In genomic region chr14:43894534-43894933, GRCh38 we compare ENCODE assay signal across 10 cellular contexts.
A peak's percentile ranks its signal among the peaks of the same experiment; 100 is the strongest.
DNase-seq lines count a peak whose midpoint lies in the region; ATAC-seq and TF ChIP-seq lines count a peak whose summit lies in the region.
"Had no signal": no experiment of that assay in that cellular context is flagged by ENCODE, and none has a peak within 500 bp of the region (broad histone marks: within the 10 kb centered on the region; RNA-seq: fewer than 3 reads in every experiment).

No MANE protein-coding gene starts in this region.

- H3K4me3 ChIP-seq in body of pancreas: no peak overlapping the region
- no peak overlapping the region for H3K4me3 ChIP-seq in esophagus muscularis mucosa

- POLR2A ChIA-PET in activated CD8-positive, alpha-beta T cell treated with anti-CD3 and anti-CD28 coated beads for 36 hours (lab: Charles Lee): no interaction called here
- POLR2A ChIA-PET in activated CD8-positive, alpha-beta T cell treated with anti-CD3 and anti-CD28 coated beads, Interleukin-2, amount 10 ng/mL, durations not matched to agents 7 days and 5 days (lab: Charles Lee): no interaction called here

- ATAC-seq in activated CD8-positive, alpha-beta T cell treated with anti-CD3 and anti-CD28 coated beads for 36 hours: no peak
- ATAC-seq in activated CD8-positive, alpha-beta T cell treated with anti-CD3 and anti-CD28 coated beads, Interleukin-2, amount 10 ng/mL, durations not matched to agents 7 days and 5 days: no peak
- ATAC-seq in HG03575 (IDR thresholded peaks at IDR 0.05; ENCODE audit: extremely low read depth, insufficient number of reproducible peaks, low FRiP score, unreplicated experiment) (peak; percentile 65), body of pancreas (no peak)
- peak; percentile 39 to 64 for ATAC-seq in stimulated activated naive B cell treated with anti-CD40 and anti-IgM and Interleukin-4, amounts not matched to agents 10 μg/mL and 1 μg/mL and 100 μg/mL, for 72 hours (replicated peaks)

- TF ChIP-seq CTCF in activated CD8-positive, alpha-beta T cell treated with anti-CD3 and anti-CD28 coated beads for 36 hours (IDR thresholded peaks at IDR 0.05): peak; percentile 58
- peak in 6 of 7 experiments; percentile 23 to 48 (median 38) for TF ChIP-seq CTCF in body of pancreas (IDR thresholded peaks at IDR 0.05)
- no peak for TF ChIP-seq CTCF in esophagus muscularis mucosa (IDR thresholded peaks at IDR 0.05)

- CTCF ChIA-PET in activated CD8-positive, alpha-beta T cell treated with anti-CD3 and anti-CD28 coated beads for 36 hours (lab: Charles Lee): interaction anchor here (0.7 kb wide), 1 partner anchor 11 kb away, joined by 3 read pairs; no protein-coding TSS in a partner anchor
- CTCF ChIA-PET in activated CD8-positive, alpha-beta T cell treated with anti-CD3 and anti-CD28 coated beads, Interleukin-2, amount 10 ng/mL, durations not matched to agents 7 days and 5 days (lab: Charles Lee): no interaction called here

- no peaks in the 10 kb centered on the region for H3K27me3 ChIP-seq in body of pancreas
- H3K27me3 ChIP-seq in esophagus muscularis mucosa: no peaks in the 10 kb centered on the region

- H3K36me3 ChIP-seq in body of pancreas (replicated peaks in 1 of 2; ENCODE audit: insufficient read depth in 1 of 2, low read depth in 2 of 2) (no peaks in the 10 kb centered on the region), esophagus muscularis mucosa (no peaks in the 10 kb centered on the region)

- TF ChIP-seq EP300 in esophagus muscularis mucosa (IDR thresholded peaks at IDR 0.05): no peak

- no peaks in the 10 kb centered on the region for H3K27me3 Mint-ChIP-seq in activated CD8-positive, alpha-beta T cell treated with anti-CD3 and anti-CD28 coated beads for 36 hours
- H3K27me3 Mint-ChIP-seq in activated CD8-positive, alpha-beta T cell treated with anti-CD3 and anti-CD28 coated beads, Interleukin-2, amount 10 ng/mL, durations not matched to agents 7 days and 5 days (ENCODE audit: low read depth): no peaks in the 10 kb centered on the region
- H3K27me3 Mint-ChIP-seq in stimulated activated naive B cell treated with anti-CD40 and anti-IgM and Interleukin-4, amounts not matched to agents 10 μg/mL and 1 μg/mL and 100 μg/mL, for 72 hours: no peaks in the 10 kb centered on the region
- H3K27me3 Mint-ChIP-seq: CD8-positive, alpha-beta memory T cell had no signal

- no peak overlapping the region for H3K27ac Mint-ChIP-seq in activated CD8-positive, alpha-beta T cell treated with anti-CD3 and anti-CD28 coated beads for 36 hours
- H3K27ac Mint-ChIP-seq in activated CD8-positive, alpha-beta T cell treated with anti-CD3 and anti-CD28 coated beads, Interleukin-2, amount 10 ng/mL, durations not matched to agents 7 days and 5 days: no peak overlapping the region
- no peak overlapping the region for H3K27ac Mint-ChIP-seq in stimulated activated naive B cell treated with anti-CD40 and anti-IgM and Interleukin-4, amounts not matched to agents 10 μg/mL and 1 μg/mL and 100 μg/mL, for 72 hours
- H3K27ac Mint-ChIP-seq: CD8-positive, alpha-beta memory T cell had no signal

- H3K4me1 ChIP-seq in body of pancreas (no peaks in the 10 kb centered on the region), esophagus muscularis mucosa (no peaks in the 10 kb centered on the region)

- no peaks in the 10 kb centered on the region for H3K36me3 Mint-ChIP-seq in activated CD8-positive, alpha-beta T cell treated with anti-CD3 and anti-CD28 coated beads for 36 hours (ENCODE audit: low read depth)
- no peaks in the 10 kb centered on the region for H3K36me3 Mint-ChIP-seq in activated CD8-positive, alpha-beta T cell treated with anti-CD3 and anti-CD28 coated beads, Interleukin-2, amount 10 ng/mL, durations not matched to agents 7 days and 5 days (ENCODE audit: low read depth)
- H3K36me3 Mint-ChIP-seq in stimulated activated naive B cell treated with anti-CD40 and anti-IgM and Interleukin-4, amounts not matched to agents 10 μg/mL and 1 μg/mL and 100 μg/mL, for 72 hours: no peaks in the 10 kb centered on the region
- H3K36me3 Mint-ChIP-seq: CD8-positive, alpha-beta memory T cell had no signal

- no peak overlapping the region for H3K27ac ChIP-seq in body of pancreas
- H3K27ac ChIP-seq in esophagus muscularis mucosa (replicated peaks in 1 of 4): no peak overlapping the region

- TF ChIP-seq POLR2A in body of pancreas (IDR thresholded peaks at IDR 0.05) (no peak), esophagus muscularis mucosa (IDR thresholded peaks at IDR 0.05; ENCODE audit: low read depth) (no peak)

- WGBS in body of pancreas, 2 donors: 41 to 43% methylated on average over 3 of the region's 3 CpGs
- WGBS in esophagus muscularis mucosa: 61% methylated on average over 3 of the region's 3 CpGs

- no peak for DNase-seq in activated CD8-positive, alpha-beta T cell treated with anti-CD3 and anti-CD28 coated beads for 36 hours
- DNase-seq in activated CD8-positive, alpha-beta T cell treated with anti-CD3 and anti-CD28 coated beads, Interleukin-2, amount 10 ng/mL, durations not matched to agents 7 days and 5 days: no peak
- DNase-seq in body of pancreas (no peak), C1 segment of cervical spinal cord (lab: John Stamatoyannopoulos, UW) (no peak), esophagus muscularis mucosa (ENCODE audit: extremely low spot score) (no peak)
- DNase-seq in stimulated activated naive B cell treated with anti-CD40 and anti-IgM and Interleukin-4, amounts not matched to agents 10 μg/mL and 1 μg/mL and 100 μg/mL, for 72 hours: no peak
- no peak for DNase-seq in stimulated activated CD4-positive, alpha-beta T cell treated with anti-CD3 and anti-CD28 coated beads, Interleukin-4, amount 100 ng/mL, for 24 hours
- DNase-seq: CD8-positive, alpha-beta memory T cell; effector memory CD4-positive, alpha-beta T cell had no signal

- no peaks in the 10 kb centered on the region for H3K9me3 Mint-ChIP-seq in activated CD8-positive, alpha-beta T cell treated with anti-CD3 and anti-CD28 coated beads for 36 hours
- no peaks in the 10 kb centered on the region for H3K9me3 Mint-ChIP-seq in activated CD8-positive, alpha-beta T cell treated with anti-CD3 and anti-CD28 coated beads, Interleukin-2, amount 10 ng/mL, durations not matched to agents 7 days and 5 days (ENCODE audit: insufficient read depth)
- no peaks in the 10 kb centered on the region for H3K9me3 Mint-ChIP-seq in stimulated activated naive B cell treated with anti-CD40 and anti-IgM and Interleukin-4, amounts not matched to agents 10 μg/mL and 1 μg/mL and 100 μg/mL, for 72 hours

- H3K9me3 ChIP-seq in body of pancreas (no peaks in the 10 kb centered on the region), esophagus muscularis mucosa (no peaks in the 10 kb centered on the region)

- intact Hi-C loops in activated CD8-positive, alpha-beta T cell treated with anti-CD3 and anti-CD28 coated beads for 36 hours (cut with micrococcal nuclease): no loop called here
- intact Hi-C loops in body of pancreas (cut with DNase I) (no loop called here), esophagus muscularis mucosa (cut with DNase I) (no loop called here)

- no peaks in the 10 kb centered on the region for H3K4me1 Mint-ChIP-seq in activated CD8-positive, alpha-beta T cell treated with anti-CD3 and anti-CD28 coated beads for 36 hours (ENCODE audit: low read depth)
- H3K4me1 Mint-ChIP-seq in activated CD8-positive, alpha-beta T cell treated with anti-CD3 and anti-CD28 coated beads, Interleukin-2, amount 10 ng/mL, durations not matched to agents 7 days and 5 days (ENCODE audit: low read depth): no peaks in the 10 kb centered on the region
- H3K4me1 Mint-ChIP-seq in stimulated activated naive B cell treated with anti-CD40 and anti-IgM and Interleukin-4, amounts not matched to agents 10 μg/mL and 1 μg/mL and 100 μg/mL, for 72 hours: no peaks in the 10 kb centered on the region
- H3K4me1 Mint-ChIP-seq: CD8-positive, alpha-beta memory T cell had no signal

- H3K4me3 Mint-ChIP-seq in activated CD8-positive, alpha-beta T cell treated with anti-CD3 and anti-CD28 coated beads for 36 hours: no peak overlapping the region
- H3K4me3 Mint-ChIP-seq in activated CD8-positive, alpha-beta T cell treated with anti-CD3 and anti-CD28 coated beads, Interleukin-2, amount 10 ng/mL, durations not matched to agents 7 days and 5 days: no peak overlapping the region
- H3K4me3 Mint-ChIP-seq in stimulated activated naive B cell treated with anti-CD40 and anti-IgM and Interleukin-4, amounts not matched to agents 10 μg/mL and 1 μg/mL and 100 μg/mL, for 72 hours: no peak overlapping the region
- H3K4me3 Mint-ChIP-seq: CD8-positive, alpha-beta memory T cell had no signal

Comparison
In these comparisons a context has a peak if more than half of its experiments do, and no peak if none do; other contexts are left out.
1. ATAC-seq: peak in HG03575 (single experiment) and stimulated activated naive B cell treated with anti-CD40 and anti-IgM and Interleukin-4, amounts not matched to agents 10 μg/mL and 1 μg/mL and 100 μg/mL, for 72 hours (2 of 2); none in activated CD8-positive, alpha-beta T cell treated with anti-CD3 and anti-CD28 coated beads for 36 hours (single experiment), activated CD8-positive, alpha-beta T cell treated with anti-CD3 and anti-CD28 coated beads, Interleukin-2, amount 10 ng/mL, durations not matched to agents 7 days and 5 days (single experiment) and body of pancreas (single experiment).
2. CTCF ChIP-seq: peak in activated CD8-positive, alpha-beta T cell treated with anti-CD3 and anti-CD28 coated beads for 36 hours (single experiment) and body of pancreas (6 of 7); none in esophagus muscularis mucosa (0 of 3).